Comparison of ENCODE assay signal across 1 cellular context in the genomic region with DNA sequence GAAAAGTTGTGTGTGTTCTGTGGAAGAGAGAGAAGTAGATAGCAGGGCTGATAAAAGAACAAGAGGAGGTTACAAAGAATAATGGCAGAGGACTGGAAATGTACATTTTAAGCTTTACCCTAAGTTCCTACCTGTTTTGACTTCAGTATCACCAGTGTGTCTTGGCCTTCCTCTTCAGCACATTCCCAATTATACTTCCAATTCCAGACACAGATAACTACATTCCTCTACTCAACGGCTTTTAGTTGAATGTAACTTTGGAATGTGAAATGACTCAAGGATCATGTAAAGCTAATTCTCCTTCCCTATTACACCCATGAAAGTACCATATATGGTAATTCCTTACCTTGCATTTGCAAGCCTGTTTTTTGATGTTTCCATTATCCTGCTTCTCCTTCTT.
TF ChIP-seq lines count a peak whose summit lies in the region.

No MANE protein-coding gene starts in this region.

TF ChIP-seq in GM23338, 12 proteins besides CTCF, POLR2A, EP300 and RAD21 (continued from another document):
- no peak for TF ChIP-seq ZNF462 (CRISPR knock-in tag; IDR thresholded peaks at IDR 0.05)
- no peak for TF ChIP-seq EZH2phosphoT487 (IDR thresholded peaks at IDR 0.05; ENCODE audit: unreplicated experiment)
- TF ChIP-seq ZNF114 (CRISPR knock-in tag; IDR thresholded peaks at IDR 0.05) = no peak
- TF ChIP-seq CREB1 (CRISPR knock-in tag; IDR thresholded peaks at IDR 0.05; ENCODE audit: low read depth) = no peak
- no peak for TF ChIP-seq NANOG (IDR thresholded peaks at IDR 0.05; ENCODE audit: borderline replicate concordance)
- no peak for TF ChIP-seq POLR2AphosphoS5 (IDR thresholded peaks at IDR 0.05; ENCODE audit: low read depth)
